ENCODE assay signal across 1 cellular context in the genomic region with DNA sequence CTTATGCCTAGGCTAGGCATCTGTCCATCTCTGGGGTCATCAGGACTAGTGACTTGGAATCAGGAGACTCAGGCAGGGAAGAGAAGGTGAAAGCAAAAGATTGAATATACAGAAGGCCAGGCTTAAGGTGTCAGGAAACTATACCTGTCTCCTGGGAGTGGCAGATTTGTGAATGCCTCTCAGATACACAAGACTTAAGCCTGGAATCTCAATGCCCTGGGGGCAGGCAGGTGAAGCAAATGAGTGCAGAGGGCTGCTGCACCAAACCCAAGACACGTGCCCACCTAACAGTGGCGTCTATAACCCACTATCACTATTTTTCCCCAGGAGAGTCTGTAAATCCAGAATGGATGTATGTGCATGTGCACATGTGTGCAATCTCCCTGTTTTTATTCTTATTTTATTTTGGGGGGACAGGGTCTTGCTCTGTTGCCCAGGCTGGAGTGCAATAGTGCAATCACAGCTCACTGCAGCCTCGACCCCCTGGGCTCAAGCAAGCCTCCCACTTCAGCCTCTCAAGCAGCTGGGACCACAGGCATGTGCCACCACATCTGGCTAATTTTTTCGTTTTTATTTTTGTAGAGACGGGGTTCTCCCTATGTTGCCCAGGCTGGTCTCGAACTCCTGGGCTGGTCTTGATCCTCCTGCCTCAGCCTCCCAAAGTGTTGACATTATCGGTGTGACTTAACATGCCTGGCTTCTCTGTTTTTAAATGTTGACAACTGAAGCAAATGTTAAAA.
TF ChIP-seq lines count a peak whose summit lies in the region.

No MANE protein-coding gene starts in this region.

TF ChIP-seq in endothelial cell of umbilical vein, 7 proteins besides CTCF, POLR2A, EP300 and RAD21 (continued from another document):
- no peak for TF ChIP-seq MYC (IDR thresholded peaks at IDR 0.05; ENCODE audit: low read depth, low read length)
- TF ChIP-seq JUN (IDR thresholded peaks at IDR 0.05; ENCODE audit: borderline replicate concordance, insufficient read depth, insufficient read length, low read depth), result no peak
TF ChIP-seq in endothelial cell of umbilical vein: peak in this region for 0.
